In genomic region chr15:41894251-41894790, GRCh38 we compare ENCODE assay signal across 10 cellular contexts. TPM values are rescaled to one million over a fixed set of nuclear protein-coding genes. Genes with fewer than 3 reads are reported as not detected.
DNase-seq lines count a peak whose midpoint lies in the region; ATAC-seq and TF ChIP-seq lines count a peak whose summit lies in the region.
"Had no signal": no experiment of that assay in that cellular context is flagged by ENCODE, and none has a peak within 500 bp of the region (broad histone marks: within the 10 kb centered on the region; RNA-seq: fewer than 3 reads in every experiment).

No MANE protein-coding gene starts in this region.

- H3K27ac ChIP-seq in esophagus (ENCODE audit: low read depth in 2 of 2, low read length in 1 of 2): peak overlapping the region; percentile 65 to 71

- H3K9me3 ChIP-seq in NT2/D1 (ENCODE audit: insufficient read depth, low read length): no peaks in the 10 kb centered on the region
- H3K9me3 ChIP-seq in esophagus (ENCODE audit: control insufficient read depth in 2 of 2, insufficient read depth in 1 of 2, low read depth in 1 of 2, low read length in 1 of 2): no peaks in the 10 kb centered on the region
- no peaks in the 10 kb centered on the region for H3K9me3 ChIP-seq in skeletal muscle satellite cell (replicated peaks; ENCODE audit: low read length)

- peak overlapping the region; percentile 39 for H3K4me2 ChIP-seq in skeletal muscle satellite cell (ENCODE audit: low read length)

- peaks cover 6% of the 10 kb centered on the region for H3K36me3 ChIP-seq in NT2/D1 (ENCODE audit: insufficient read depth, insufficient read length, low read length)
- H3K36me3 ChIP-seq in esophagus (ENCODE audit: control insufficient read depth in 2 of 2, insufficient read depth in 2 of 2, low read length in 1 of 2): no peaks in the 10 kb centered on the region
- H3K36me3 ChIP-seq in skeletal muscle satellite cell (ENCODE audit: insufficient read depth, low read length): peaks cover 4% of the 10 kb centered on the region

- DNase-seq in NT2/D1 (ENCODE audit: low read depth, low spot score): no peak
- no peak for DNase-seq in NCI-H82 (lab: John Stamatoyannopoulos, UW)
- no peak for DNase-seq in GDM1 (lab: John Stamatoyannopoulos, UW)
- no peak for DNase-seq in DMS153 treated with DMSO at 0.1 percent for 48 hours (lab: John Stamatoyannopoulos, UW; ENCODE audit: unreplicated experiment)
- DNase-seq: amniotic stem cell, hippocampal formation had no signal

- 57 to 65% methylated on average over 17 of the region's 17 CpGs for WGBS in esophagus, 2 donors

- H3K4me1 ChIP-seq in NT2/D1 (ENCODE audit: insufficient read depth, insufficient read length) (peaks cover 33% of the 10 kb centered on the region), esophagus (ENCODE audit: control insufficient read depth in 2 of 2, insufficient read depth in 2 of 2, low read length in 1 of 2) (peaks cover 6 to 17% of the 10 kb centered on the region in 2 donors), skeletal muscle satellite cell (ENCODE audit: control insufficient read depth, insufficient read depth, low read length) (peaks cover 9% of the 10 kb centered on the region)

- no peak for TF ChIP-seq CTCF in GM12875 (IDR thresholded peaks at IDR 0.05; ENCODE audit: borderline replicate concordance, insufficient read depth, low read depth, low read length)

- H3K4me3 ChIP-seq in GM12875 (ENCODE audit: low read depth, low read length): peak overlapping the region; percentile 6
- H3K4me3 ChIP-seq in NT2/D1 (ENCODE audit: insufficient read length, low read depth): no peak overlapping the region
- peak overlapping the region in 1 of 2 donors; percentile 5 for H3K4me3 ChIP-seq in esophagus (ENCODE audit: low read depth in 1 of 2, low read length in 2 of 2)
- no peak overlapping the region for H3K4me3 ChIP-seq in skeletal muscle satellite cell (ENCODE audit: low read length)

- H3K27me3 ChIP-seq in NT2/D1 (ENCODE audit: insufficient read depth, insufficient read length): no peaks in the 10 kb centered on the region
- no peaks in the 10 kb centered on the region for H3K27me3 ChIP-seq in esophagus (ENCODE audit: control insufficient read depth in 1 of 2, insufficient read depth in 2 of 2, low read length in 2 of 2)
- no peaks in the 10 kb centered on the region for H3K27me3 ChIP-seq in skeletal muscle satellite cell (ENCODE audit: control insufficient read depth, insufficient read depth, low read length)

- no peak for ATAC-seq in HG03045 (IDR thresholded peaks at IDR 0.05; ENCODE audit: unreplicated experiment)

- H3K9ac ChIP-seq in NT2/D1 (ENCODE audit: insufficient read length, low read depth) (peak overlapping the region; percentile 67), skeletal muscle satellite cell (ENCODE audit: low read depth, low read length) (no peak overlapping the region)

RNA-seq across cellular contexts. Expression of gene SPTBN5, which starts 0.5 kb away (rescaled TPM):
- polyA plus RNA-seq in esophagus: 1 to 10 TPM; 2.7 to 9.3 TPM
- total RNA-seq in skeletal muscle satellite cell (2012; rRNA removed): 0.22 and 0.25 TPM in 2 replicates

RNA-seq across cellular contexts. Expression of gene PLA2G4B, which starts 55.7 kb away (rescaled TPM):
- 10 to 100 TPM; 31.6 to 48.1 TPM for polyA plus RNA-seq in esophagus
- total RNA-seq in skeletal muscle satellite cell (2012; rRNA removed): 0.44 and 0.76 TPM in 2 replicates
